Comparison of ENCODE assay signal across 8 cellular contexts in genomic region chr1:27643626-27644368, GRCh38. TPM values are rescaled to one million over a fixed set of nuclear protein-coding genes. Genes with fewer than 3 reads are reported as not detected.
DNase-seq lines count a peak whose midpoint lies in the region; ATAC-seq and TF ChIP-seq lines count a peak whose summit lies in the region.

No MANE protein-coding gene starts in this region.

- H3K27me3 Mint-ChIP-seq in activated T-cell treated with anti-CD3 and anti-CD28 coated beads, Interleukin-2, amount 50 U/mL, for 72 hours (ENCODE audit: low read depth) = no peaks in the 10 kb centered on the region

- H3K9me2 ChIP-seq in PC-9 (ENCODE audit: insufficient read depth) = no peaks in the 10 kb centered on the region

- H3K27me3 ChIP-seq in BE2C = no peaks in the 10 kb centered on the region
- H3K27me3 ChIP-seq in PC-9 (ENCODE audit: insufficient read depth, low read depth) = no peaks in the 10 kb centered on the region

- H3K79me2 ChIP-seq in PC-9 (ENCODE audit: low read depth) = no peaks in the 10 kb centered on the region

- H3K27ac Mint-ChIP-seq in activated T-cell treated with anti-CD3 and anti-CD28 coated beads, Interleukin-2, amount 50 U/mL, for 72 hours = no peak overlapping the region

- H4K20me1 ChIP-seq in PC-9 (ENCODE audit: insufficient read depth) = no peaks in the 10 kb centered on the region

- peak; percentile 42 for DNase-seq in BE2C
- peak in 1 of 2 experiments; percentile 33 for DNase-seq in PC-9
- peak; percentile 74 to 76 for DNase-seq in activated T-cell treated with anti-CD3 and anti-CD28 coated beads, Interleukin-2, amount 50 U/mL, for 72 hours
- DNase-seq in fibroblast of the aortic adventitia (ENCODE audit: low read depth) = peak; percentile 70
- DNase-seq in renal cortical epithelial cell (ENCODE audit: low read depth) = peak; percentile 35
- no peak for DNase-seq in A172 (ENCODE audit: low spot score)

- peak; percentile 68 for TF ChIP-seq CTCF in BE2C (IDR thresholded peaks at IDR 0.05; ENCODE audit: low read depth, low read length)
- peak; percentile 71 for TF ChIP-seq CTCF in PC-9 (conservative IDR thresholded peaks at IDR 0.05)
- peak; percentile 95 for TF ChIP-seq CTCF in fibroblast of the aortic adventitia (IDR thresholded peaks at IDR 0.05; ENCODE audit: insufficient read depth, low read length)

- H3K9me3 Mint-ChIP-seq in activated T-cell treated with anti-CD3 and anti-CD28 coated beads, Interleukin-2, amount 50 U/mL, for 72 hours = no peaks in the 10 kb centered on the region

- H3K36me3 Mint-ChIP-seq in activated T-cell treated with anti-CD3 and anti-CD28 coated beads, Interleukin-2, amount 50 U/mL, for 72 hours (ENCODE audit: insufficient read depth in 2 of 2) = no peaks in the 10 kb centered on the region

- H3K4me2 ChIP-seq in PC-9 = no peak overlapping the region

- H3K9me3 ChIP-seq in BE2C = no peaks in the 10 kb centered on the region
- H3K9me3 ChIP-seq in PC-9 (ENCODE audit: insufficient read depth, low read depth) = no peaks in the 10 kb centered on the region

- ATAC-seq in GM21737 (IDR thresholded peaks at IDR 0.05; ENCODE audit: unreplicated experiment) (peak; percentile 71), GM18498 (IDR thresholded peaks at IDR 0.05; ENCODE audit: unreplicated experiment) (no peak)
- peak; percentile 95 to 97 for ATAC-seq in activated T-cell treated with anti-CD3 and anti-CD28 coated beads, Interleukin-2, amount 50 U/mL, for 72 hours (replicated peaks in 1 of 2)

- POLR2A ChIA-PET in PC-9 (lab: Charles Lee; ENCODE audit: unreplicated experiment) = no interaction called here

- H3K27ac ChIP-seq in PC-9 = no peak overlapping the region

- BruUV-seq in PC-9 (replicated peaks; lab: Mats Ljungman, UMichigan) = no TSS peak

- H2AFZ ChIP-seq in PC-9 = no peak overlapping the region

- intact Hi-C loops in PC-9 (cut with micrococcal nuclease; ENCODE audit: unreplicated experiment) = no loop called here

- H3K4me3 ChIP-seq in BE2C (ENCODE audit: low read depth, low read length) (no peak overlapping the region), PC-9 (no peak overlapping the region), fibroblast of the aortic adventitia (ENCODE audit: low read depth, low read length) (no peak overlapping the region)

- H3K36me3 ChIP-seq in BE2C (no peaks in the 10 kb centered on the region), PC-9 (ENCODE audit: low read depth) (no peaks in the 10 kb centered on the region)

- H3K4me3 Mint-ChIP-seq in activated T-cell treated with anti-CD3 and anti-CD28 coated beads, Interleukin-2, amount 50 U/mL, for 72 hours = no peak overlapping the region

- CTCF ChIA-PET in PC-9 (lab: Charles Lee) = no interaction called here

- no peaks in the 10 kb centered on the region for H3F3A ChIP-seq in PC-9 (ENCODE audit: insufficient read depth, low read depth)

- no peaks in the 10 kb centered on the region for H3K4me1 ChIP-seq in BE2C
- no peaks in the 10 kb centered on the region for H3K4me1 ChIP-seq in PC-9 (replicated peaks; ENCODE audit: insufficient read depth)

- peaks cover 14% of the 10 kb centered on the region for H3K4me1 Mint-ChIP-seq in activated T-cell treated with anti-CD3 and anti-CD28 coated beads, Interleukin-2, amount 50 U/mL, for 72 hours (ENCODE audit: low read depth)

RNA-seq across cellular contexts. Expression of gene FGR, which starts 8.8 kb away (rescaled TPM):
- not detected for polyA plus RNA-seq in BE2C (2012; ENCODE audit: insufficient read depth, insufficient read length, low read depth)
- not detected in 2 replicates for total RNA-seq in PC-9 (2021)
- total RNA-seq in activated T-cell treated with anti-CD3 and anti-CD28 coated beads, Interleukin-2, amount 50 U/mL, for 72 hours = 1 to 10 TPM in 1 of 2 donors, under 1 TPM in 1; 0.62 to 2.1 TPM
- 0.18 TPM in 1 of 2 replicates, not detected in the other for total RNA-seq in fibroblast of the aortic adventitia (ENCODE audit: low replicate concordance)
- total RNA-seq in renal cortical epithelial cell = 0.10 TPM in 1 of 2 replicates, not detected in the other
- total RNA-seq in A172 (2014; rRNA removed; shearing (Covaris generic)) = not detected in 2 replicates

RNA-seq across cellular contexts. Expression of gene IFI6, which starts 28.2 kb away (rescaled TPM):
- polyA plus RNA-seq in BE2C (2012; ENCODE audit: insufficient read depth, insufficient read length, low read depth) = 19.9 TPM
- total RNA-seq in PC-9 (2021) = 8.6 and 16.4 TPM in 2 replicates
- total RNA-seq in activated T-cell treated with anti-CD3 and anti-CD28 coated beads, Interleukin-2, amount 50 U/mL, for 72 hours = 10 to 100 TPM; 19.3 to 56.1 TPM
- total RNA-seq in fibroblast of the aortic adventitia (ENCODE audit: low replicate concordance) = 64.7 and 194 TPM in 2 replicates
- 20.9 and 63.6 TPM in 2 replicates for total RNA-seq in renal cortical epithelial cell
- total RNA-seq in A172 (2014; rRNA removed; shearing (Covaris generic)) = 24.9 and 32.0 TPM in 2 replicates

RNA-seq across cellular contexts. Expression of gene AHDC1, which starts 39.9 kb away (rescaled TPM):
- 49.9 TPM for polyA plus RNA-seq in BE2C (2012; ENCODE audit: insufficient read depth, insufficient read length, low read depth)
- total RNA-seq in PC-9 (2021) (45.9 and 48.8 TPM in 2 replicates), fibroblast of the aortic adventitia (ENCODE audit: low replicate concordance) (14.6 and 19.1 TPM in 2 replicates), renal cortical epithelial cell (2.6 and 15.4 TPM in 2 replicates)
- total RNA-seq in activated T-cell treated with anti-CD3 and anti-CD28 coated beads, Interleukin-2, amount 50 U/mL, for 72 hours = 1 to 10 TPM; 8.4 to 9.3 TPM
- total RNA-seq in A172 (2014; rRNA removed; shearing (Covaris generic)) = 3.4 and 7.6 TPM in 2 replicates
